In the genomic region with DNA sequence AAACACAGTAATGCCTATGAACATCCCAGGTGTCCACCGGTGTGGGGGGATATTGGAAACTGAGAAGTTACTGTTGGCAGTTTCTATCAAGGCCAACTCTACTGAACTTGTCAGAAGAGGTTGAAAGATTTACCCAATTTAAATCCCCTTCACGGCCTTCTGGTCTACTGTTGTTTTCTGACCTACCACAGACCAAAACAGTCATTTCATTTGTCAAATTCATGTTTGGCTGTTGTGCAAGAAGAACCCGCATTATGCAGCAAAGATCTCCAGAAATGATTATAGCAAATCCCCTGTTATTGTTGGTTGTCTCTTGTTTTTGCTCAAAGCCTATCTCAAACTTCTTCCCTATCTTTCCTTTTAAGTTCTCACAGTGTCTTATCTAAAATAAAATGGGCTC, we compare ENCODE assay signal across 23 cellular contexts.
"Had no signal": no experiment of that assay in that cellular context is flagged by ENCODE, and none has a peak within 500 bp of the region (broad histone marks: within the 10 kb centered on the region; RNA-seq: fewer than 3 reads in every experiment).

No MANE protein-coding gene starts in this region.

- DNase-seq: activated CD4-positive, CD25-positive, alpha-beta regulatory T cell treated with anti-CD3 and anti-CD28 coated beads, Interleukin-2, amount 50 U/mL, for 72 hours; activated T-cell treated with anti-CD3 and anti-CD28 coated beads, Interleukin-2, amount 50 U/mL, for 24 hours; cerebellar nuclear complex; endodermal cell; head of caudate nucleus; left colon; retina; sigmoid colon; stimulated activated CD4-positive, alpha-beta T cell treated with anti-CD3 and anti-CD28 coated beads, Interleukin-2, amount 100 ng/mL, for 48 hours; stimulated activated CD8-positive, alpha-beta memory T cell treated with anti-CD3 and anti-CD28 coated beads, Interleukin-4, amount 100 ng/mL, for 48 hours; stimulated activated naive CD4-positive, alpha-beta T cell; SW 1271; T-helper 17 cell; testis; upper lobe of left lung; WERI-Rb-1 had no signal

- H3K4me1 Mint-ChIP-seq: activated T-helper 17 cell treated with anti-CD3 and anti-CD28 coated beads, Interleukin-2, amount 50 U/mL, for 72 hours; memory B cell; neural progenitor cell; T-helper 17 cell had no signal

- H3K4me3 Mint-ChIP-seq: activated T-cell treated with anti-CD3 and anti-CD28 coated beads, Interleukin-2, amount 50 U/mL, for 24 hours; activated T-helper 17 cell treated with anti-CD3 and anti-CD28 coated beads, Interleukin-2, amount 50 U/mL, for 72 hours; endodermal cell; memory B cell; neural progenitor cell; T-helper 17 cell had no signal

- H3K4me3 ChIP-seq: coronary artery, gastroesophageal sphincter, neural progenitor cell, sigmoid colon, testis, upper lobe of left lung had no signal

- H3K36me3 Mint-ChIP-seq: memory B cell, neural progenitor cell had no signal

- H3K27ac Mint-ChIP-seq: activated naive CD4-positive, alpha-beta T cell treated with anti-CD3 and anti-CD28 coated beads, Interleukin-2, amount 50 U/mL, for 72 hours; activated T-cell treated with anti-CD3 and anti-CD28 coated beads, Interleukin-2, amount 50 U/mL, for 24 hours; activated T-helper 17 cell treated with anti-CD3 and anti-CD28 coated beads, Interleukin-2, amount 50 U/mL, for 72 hours; endodermal cell; memory B cell; neural progenitor cell; progenitor cell of endocrine pancreas; T-helper 17 cell had no signal

- H3K27me3 ChIP-seq: gastroesophageal sphincter, neural progenitor cell, sigmoid colon, testis, upper lobe of left lung had no signal

- H3K4me1 ChIP-seq: gastroesophageal sphincter, neural progenitor cell, sigmoid colon, testis, upper lobe of left lung had no signal

- H3K9me3 ChIP-seq: testis, upper lobe of left lung had no signal

- H3K27ac ChIP-seq: coronary artery, gastroesophageal sphincter, neural progenitor cell, sigmoid colon, testis, upper lobe of left lung, WERI-Rb-1 had no signal

- H3K27me3 Mint-ChIP-seq: progenitor cell of endocrine pancreas, T-helper 17 cell had no signal

- H3K36me3 ChIP-seq: gastroesophageal sphincter, neural progenitor cell, sigmoid colon, upper lobe of left lung, WERI-Rb-1 had no signal

- ATAC-seq: activated naive CD4-positive, alpha-beta T cell treated with anti-CD3 and anti-CD28 coated beads, Interleukin-2, amount 50 U/mL, for 72 hours; activated T-helper 17 cell treated with anti-CD3 and anti-CD28 coated beads, Interleukin-2, amount 50 U/mL, for 72 hours; gastroesophageal sphincter; left colon; T-helper 17 cell had no signal
